In genomic region chr20:47360489-47361267, GRCh38 we compare ENCODE assay signal across 8 cellular contexts. TPM values are rescaled to one million over a fixed set of nuclear protein-coding genes. Genes with fewer than 3 reads are reported as not detected.
DNase-seq lines count a peak whose midpoint lies in the region; ATAC-seq lines count a peak whose summit lies in the region.

No MANE protein-coding gene starts in this region.

- no peaks in the 10 kb centered on the region for H3K9me3 Mint-ChIP-seq in naive B cell

- ATAC-seq in T-helper 17 cell (no peak), naive B cell (ENCODE audit: low read depth in 2 of 2) (peak in 1 of 2 donors; percentile 7), HG03095 (IDR thresholded peaks at IDR 0.05; ENCODE audit: unreplicated experiment) (no peak), GM19324 (IDR thresholded peaks at IDR 0.05; ENCODE audit: low FRiP score, unreplicated experiment) (no peak)

- H3K27ac Mint-ChIP-seq in T-helper 17 cell, result peak overlapping the region; percentile 73
- peak overlapping the region in 5 of 6 donors; percentile 91 to 97 (median 96) for H3K27ac Mint-ChIP-seq in naive B cell

- H3K4me3 Mint-ChIP-seq in T-helper 17 cell (no peak overlapping the region), naive B cell (peak overlapping the region in 5 of 8 donors; percentile 75 to 92 (median 85))

- peaks cover 42% of the 10 kb centered on the region for H3K4me1 Mint-ChIP-seq in T-helper 17 cell
- peaks cover 50 to 67% (median 54%) of the 10 kb centered on the region in 3 donors for H3K4me1 Mint-ChIP-seq in naive B cell

- H3K9me3 ChIP-seq in T-helper 17 cell (ENCODE audit: control insufficient read depth, low read length, poor library complexity, severe bottlenecking), result no peaks in the 10 kb centered on the region

- no peaks in the 10 kb centered on the region for H3K27me3 Mint-ChIP-seq in T-helper 17 cell
- no peaks in the 10 kb centered on the region for H3K27me3 Mint-ChIP-seq in naive B cell

- peak; percentile 51 for DNase-seq in GM04504 (ENCODE audit: low read depth)
- DNase-seq in NCI-H1105 (lab: John Stamatoyannopoulos, UW), result peak; percentile 97
- DNase-seq in T-helper 17 cell, result no peak
- peak; percentile 80 for DNase-seq in fibroblast of peridontal ligament (ENCODE audit: extremely low read depth)
- no peak for DNase-seq in naive B cell
- DNase-seq in D341Med (ENCODE audit: low spot score), result no peak

- H3K36me3 Mint-ChIP-seq in T-helper 17 cell (ENCODE audit: low read depth), result no peaks in the 10 kb centered on the region
- H3K36me3 Mint-ChIP-seq in naive B cell, result no peaks in the 10 kb centered on the region

RNA-seq across cellular contexts. Expression of gene ZMYND8, which starts 4.2 kb away (rescaled TPM):
- 10 to 100 TPM; 42.7 to 50.3 TPM for total RNA-seq in T-helper 17 cell
- 10 to 100 TPM in 4 of 6 donors, 1 to 10 TPM in 2; 2.7 to 22.7 (median 12.1) TPM for polyA plus RNA-seq in naive B cell (ENCODE audit: low read depth in 6 of 6)

Comparison
In these comparisons a context has a peak if more than half of its experiments do, and no peak if none do; other contexts are left out.
1. DNase-seq: peak in GM04504 (single experiment), NCI-H1105 (single experiment) and fibroblast of peridontal ligament (single experiment); none in T-helper 17 cell (0 of 3), naive B cell (single experiment) and D341Med (single experiment).